ENCODE assay signal across 2 cellular contexts in the genomic region with DNA sequence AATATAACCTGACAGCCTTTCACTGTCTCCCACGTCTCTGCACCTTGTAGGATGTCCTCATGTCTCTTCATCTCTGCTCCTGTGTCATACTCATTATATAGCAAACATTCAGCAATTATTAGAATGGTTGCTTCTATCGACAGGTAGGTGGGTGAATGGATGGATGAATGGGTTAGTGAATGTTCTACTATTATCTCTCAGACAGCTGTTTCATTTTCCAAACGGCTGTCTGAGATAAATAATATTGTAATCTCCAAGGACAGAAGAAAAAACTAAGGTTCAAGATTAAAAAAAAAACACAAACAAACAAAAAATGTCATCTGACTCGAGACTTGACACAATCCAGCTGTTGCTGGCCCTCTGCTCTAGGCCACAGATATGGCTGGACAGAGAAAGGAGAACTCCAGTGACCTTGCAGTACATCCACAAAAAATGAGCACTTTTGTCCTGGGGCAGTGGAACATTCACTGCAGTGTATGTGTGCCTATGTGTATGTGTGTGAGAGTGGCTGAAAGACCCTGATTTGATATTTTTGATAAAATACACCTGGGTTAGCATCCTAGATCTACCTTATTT.
TF ChIP-seq lines count a peak whose summit lies in the region.

No MANE protein-coding gene starts in this region.

TF ChIP-seq in A549, 52 proteins besides CTCF, POLR2A, EP300 and RAD21:
- TF ChIP-seq RFX5 (IDR thresholded peaks at IDR 0.05) = no peak
- no peak for TF ChIP-seq JUNB (IDR thresholded peaks at IDR 0.05)
- no peak for TF ChIP-seq SREBF2 (IDR thresholded peaks at IDR 0.05)
- TF ChIP-seq, protein P1, sequence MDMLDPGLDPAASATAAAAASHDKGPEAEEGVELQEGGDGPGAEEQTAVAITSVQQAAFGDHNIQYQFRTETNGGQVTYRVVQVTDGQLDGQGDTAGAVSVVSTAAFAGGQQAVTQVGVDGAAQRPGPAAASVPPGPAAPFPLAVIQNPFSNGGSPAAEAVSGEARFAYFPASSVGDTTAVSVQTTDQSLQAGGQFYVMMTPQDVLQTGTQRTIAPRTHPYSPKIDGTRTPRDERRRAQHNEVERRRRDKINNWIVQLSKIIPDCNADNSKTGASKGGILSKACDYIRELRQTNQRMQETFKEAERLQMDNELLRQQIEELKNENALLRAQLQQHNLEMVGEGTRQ (IDR thresholded peaks at IDR 0.05) = no peak
- TF ChIP-seq, protein P2, sequence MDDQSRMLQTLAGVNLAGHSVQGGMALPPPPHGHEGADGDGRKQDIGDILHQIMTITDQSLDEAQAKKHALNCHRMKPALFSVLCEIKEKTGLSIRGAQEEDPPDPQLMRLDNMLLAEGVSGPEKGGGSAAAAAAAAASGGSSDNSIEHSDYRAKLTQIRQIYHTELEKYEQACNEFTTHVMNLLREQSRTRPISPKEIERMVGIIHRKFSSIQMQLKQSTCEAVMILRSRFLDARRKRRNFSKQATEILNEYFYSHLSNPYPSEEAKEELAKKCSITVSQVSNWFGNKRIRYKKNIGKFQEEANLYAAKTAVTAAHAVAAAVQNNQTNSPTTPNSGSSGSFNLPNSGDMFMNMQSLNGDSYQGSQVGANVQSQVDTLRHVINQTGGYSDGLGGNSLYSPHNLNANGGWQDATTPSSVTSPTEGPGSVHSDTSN (IDR thresholded peaks at IDR 0.05) = no peak
- TF ChIP-seq, protein P3, sequence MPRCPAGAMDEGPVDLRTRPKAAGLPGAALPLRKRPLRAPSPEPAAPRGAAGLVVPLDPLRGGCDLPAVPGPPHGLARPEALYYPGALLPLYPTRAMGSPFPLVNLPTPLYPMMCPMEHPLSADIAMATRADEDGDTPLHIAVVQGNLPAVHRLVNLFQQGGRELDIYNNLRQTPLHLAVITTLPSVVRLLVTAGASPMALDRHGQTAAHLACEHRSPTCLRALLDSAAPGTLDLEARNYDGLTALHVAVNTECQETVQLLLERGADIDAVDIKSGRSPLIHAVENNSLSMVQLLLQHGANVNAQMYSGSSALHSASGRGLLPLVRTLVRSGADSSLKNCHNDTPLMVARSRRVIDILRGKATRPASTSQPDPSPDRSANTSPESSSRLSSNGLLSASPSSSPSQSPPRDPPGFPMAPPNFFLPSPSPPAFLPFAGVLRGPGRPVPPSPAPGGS (IDR thresholded peaks at IDR 0.05) = no peak
- no peak for TF ChIP-seq ESRRA (IDR thresholded peaks at IDR 0.05; ENCODE audit: borderline replicate concordance, low read length)
- no peak for TF ChIP-seq EHMT2 (IDR thresholded peaks at IDR 0.05; ENCODE audit: low read depth)
TF ChIP-seq in A549: peak in this region for 0.

TF ChIP-seq in WTC11, 78 proteins besides CTCF, POLR2A, EP300 and RAD21:
- TF ChIP-seq, protein P4, sequence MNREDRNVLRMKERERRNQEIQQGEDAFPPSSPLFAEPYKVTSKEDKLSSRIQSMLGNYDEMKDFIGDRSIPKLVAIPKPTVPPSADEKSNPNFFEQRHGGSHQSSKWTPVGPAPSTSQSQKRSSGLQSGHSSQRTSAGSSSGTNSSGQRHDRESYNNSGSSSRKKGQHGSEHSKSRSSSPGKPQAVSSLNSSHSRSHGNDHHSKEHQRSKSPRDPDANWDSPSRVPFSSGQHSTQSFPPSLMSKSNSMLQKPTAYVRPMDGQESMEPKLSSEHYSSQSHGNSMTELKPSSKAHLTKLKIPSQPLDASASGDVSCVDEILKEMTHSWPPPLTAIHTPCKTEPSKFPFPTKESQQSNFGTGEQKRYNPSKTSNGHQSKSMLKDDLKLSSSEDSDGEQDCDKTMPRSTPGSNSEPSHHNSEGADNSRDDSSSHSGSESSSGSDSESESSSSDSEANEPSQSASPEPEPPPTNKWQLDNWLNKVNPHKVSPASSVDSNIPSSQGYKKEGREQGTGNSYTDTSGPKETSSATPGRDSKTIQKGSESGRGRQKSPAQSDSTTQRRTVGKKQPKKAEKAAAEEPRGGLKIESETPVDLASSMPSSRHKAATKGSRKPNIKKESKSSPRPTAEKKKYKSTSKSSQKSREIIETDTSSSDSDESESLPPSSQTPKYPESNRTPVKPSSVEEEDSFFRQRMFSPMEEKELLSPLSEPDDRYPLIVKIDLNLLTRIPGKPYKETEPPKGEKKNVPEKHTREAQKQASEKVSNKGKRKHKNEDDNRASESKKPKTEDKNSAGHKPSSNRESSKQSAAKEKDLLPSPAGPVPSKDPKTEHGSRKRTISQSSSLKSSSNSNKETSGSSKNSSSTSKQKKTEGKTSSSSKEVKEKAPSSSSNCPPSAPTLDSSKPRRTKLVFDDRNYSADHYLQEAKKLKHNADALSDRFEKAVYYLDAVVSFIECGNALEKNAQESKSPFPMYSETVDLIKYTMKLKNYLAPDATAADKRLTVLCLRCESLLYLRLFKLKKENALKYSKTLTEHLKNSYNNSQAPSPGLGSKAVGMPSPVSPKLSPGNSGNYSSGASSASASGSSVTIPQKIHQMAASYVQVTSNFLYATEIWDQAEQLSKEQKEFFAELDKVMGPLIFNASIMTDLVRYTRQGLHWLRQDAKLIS (CRISPR knock-in tag; IDR thresholded peaks at IDR 0.05; ENCODE audit: borderline replicate concordance) = no peak
- no peak for TF ChIP-seq RORB (CRISPR knock-in tag; IDR thresholded peaks at IDR 0.05)
- TF ChIP-seq, protein P1 (CRISPR knock-in tag; IDR thresholded peaks at IDR 0.05) = no peak
